ENCODE assay signal across 8 cellular contexts in genomic region chr2:227862227-227862740, GRCh38. TPM values are rescaled to one million over a fixed set of nuclear protein-coding genes. Genes with fewer than 3 reads are reported as not detected.
DNase-seq lines count a peak whose midpoint lies in the region; ATAC-seq and TF ChIP-seq lines count a peak whose summit lies in the region.

No MANE protein-coding gene starts in this region.

- H3K27ac ChIP-seq in SJSA1: peak overlapping the region; percentile 83; the same call in 1 of the 2 replicates

- H3K4me1 Mint-ChIP-seq in stimulated activated effector memory CD8-positive, alpha-beta T cell treated with anti-CD3 and anti-CD28 coated beads, Interleukin-12 subunit alpha, Interleukin-12 subunit beta, amount 100 ng/mL, for 72 hours: peaks cover 7% of the 10 kb centered on the region

- no peak overlapping the region for H3K4me3 ChIP-seq in SJSA1
- H3K4me3 ChIP-seq in retinal pigment epithelial cell (ENCODE audit: low read length): no peak overlapping the region

- no peaks in the 10 kb centered on the region for H3K9me3 Mint-ChIP-seq in stimulated activated effector memory CD8-positive, alpha-beta T cell treated with anti-CD3 and anti-CD28 coated beads, Interleukin-12 subunit alpha, Interleukin-12 subunit beta, amount 100 ng/mL, for 72 hours

- H3K4me3 Mint-ChIP-seq in stimulated activated effector memory CD8-positive, alpha-beta T cell treated with anti-CD3 and anti-CD28 coated beads, Interleukin-12 subunit alpha, Interleukin-12 subunit beta, amount 100 ng/mL, for 72 hours: no peak overlapping the region

- peak; percentile 57 for ATAC-seq in HG03378 (IDR thresholded peaks at IDR 0.05; ENCODE audit: unreplicated experiment)
- ATAC-seq in stimulated activated effector memory CD8-positive, alpha-beta T cell treated with anti-CD3 and anti-CD28 coated beads, Interleukin-12 subunit alpha, Interleukin-12 subunit beta, amount 100 ng/mL, for 72 hours: no peak

- no peaks in the 10 kb centered on the region for H3K36me3 Mint-ChIP-seq in stimulated activated effector memory CD8-positive, alpha-beta T cell treated with anti-CD3 and anti-CD28 coated beads, Interleukin-12 subunit alpha, Interleukin-12 subunit beta, amount 100 ng/mL, for 72 hours

- H3K27me3 ChIP-seq in SJSA1 (replicated peaks): no peaks in the 10 kb centered on the region

- H3K9me3 ChIP-seq in SJSA1 (replicated peaks): no peaks in the 10 kb centered on the region

- H3K27ac Mint-ChIP-seq in stimulated activated effector memory CD8-positive, alpha-beta T cell treated with anti-CD3 and anti-CD28 coated beads, Interleukin-12 subunit alpha, Interleukin-12 subunit beta, amount 100 ng/mL, for 72 hours: no peak overlapping the region

- peaks cover 35% of the 10 kb centered on the region for H3K4me1 ChIP-seq in SJSA1 (replicated peaks)

- DNase-seq in activated CD4-positive, alpha-beta T cell treated with anti-CD3 and anti-CD28 coated beads for 4 hours: peak; percentile 18 to 25
- DNase-seq in activated CD4-positive, alpha-beta T cell treated with anti-CD3 and anti-CD28 coated beads for 1 hour: no peak
- DNase-seq in SJSA1 (ENCODE audit: low read depth in 1 of 2, low spot score in 2 of 2): peak in 1 of 2 experiments; percentile 50
- peak; percentile 49 for DNase-seq in fibroblast of gingiva (ENCODE audit: low read depth)
- no peak for DNase-seq in retinal pigment epithelial cell (ENCODE audit: low read depth)
- no peak for DNase-seq in stimulated activated effector memory CD8-positive, alpha-beta T cell treated with anti-CD3 and anti-CD28 coated beads, Interleukin-12 subunit alpha, Interleukin-12 subunit beta, amount 100 ng/mL, for 72 hours (ENCODE audit: low spot score in 2 of 2)
- no peak for DNase-seq in T1000 (lab: John Stamatoyannopoulos, UW)

- TF ChIP-seq CTCF in retinal pigment epithelial cell (conservative IDR thresholded peaks at IDR 0.05; ENCODE audit: low read depth, low read length): peak; percentile 72

- H3K36me3 ChIP-seq in SJSA1: no peaks in the 10 kb centered on the region

RNA-seq across cellular contexts. Expression of gene DAW1, which starts 9.1 kb away (rescaled TPM):
- total RNA-seq in SJSA1 (2014; rRNA removed; shearing (Covaris generic)): 0.16 TPM in 2 replicates

RNA-seq across cellular contexts. Expression of gene CCL20, which starts 48.6 kb away (rescaled TPM):
- not detected in 2 replicates for total RNA-seq in SJSA1 (2014; rRNA removed; shearing (Covaris generic))

Comparison
In these comparisons a context has a peak if more than half of its experiments do, and no peak if none do; other contexts are left out.
1. DNase-seq: peak in activated CD4-positive, alpha-beta T cell treated with anti-CD3 and anti-CD28 coated beads for 4 hours (2 of 2) and fibroblast of gingiva (single experiment); none in activated CD4-positive, alpha-beta T cell treated with anti-CD3 and anti-CD28 coated beads for 1 hour (single experiment), retinal pigment epithelial cell (single experiment), stimulated activated effector memory CD8-positive, alpha-beta T cell treated with anti-CD3 and anti-CD28 coated beads, Interleukin-12 subunit alpha, Interleukin-12 subunit beta, amount 100 ng/mL, for 72 hours (0 of 2) and T1000 (single experiment).